1 cellular context compared by ENCODE assay signal in the genomic region with DNA sequence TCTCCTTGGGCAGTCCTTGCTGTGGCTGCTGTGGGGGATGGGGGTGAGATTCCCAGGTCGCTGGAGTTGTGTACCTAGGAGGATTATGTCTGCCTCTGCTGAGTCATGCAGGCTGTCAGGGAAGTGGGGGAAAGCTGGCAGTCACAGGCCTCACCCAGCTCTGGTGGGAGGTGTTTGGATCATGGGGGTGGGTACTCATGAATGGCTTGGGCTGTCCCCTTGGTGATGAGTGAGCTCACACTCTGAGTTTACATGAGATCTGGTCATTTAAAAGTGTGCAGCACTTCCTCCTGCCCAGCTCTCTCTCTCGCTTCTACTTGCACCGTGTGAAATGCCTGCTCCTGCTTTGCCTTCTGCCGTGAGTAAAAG.
TF ChIP-seq lines count a peak whose summit lies in the region.

No MANE protein-coding gene starts in this region.

TF ChIP-seq in K562, 482 proteins besides CTCF, POLR2A, EP300 and RAD21 (continued from another document):
- peak; percentile 79 for TF ChIP-seq MAFG (tag; conservative IDR thresholded peaks at IDR 0.05)
